In the genomic region with DNA sequence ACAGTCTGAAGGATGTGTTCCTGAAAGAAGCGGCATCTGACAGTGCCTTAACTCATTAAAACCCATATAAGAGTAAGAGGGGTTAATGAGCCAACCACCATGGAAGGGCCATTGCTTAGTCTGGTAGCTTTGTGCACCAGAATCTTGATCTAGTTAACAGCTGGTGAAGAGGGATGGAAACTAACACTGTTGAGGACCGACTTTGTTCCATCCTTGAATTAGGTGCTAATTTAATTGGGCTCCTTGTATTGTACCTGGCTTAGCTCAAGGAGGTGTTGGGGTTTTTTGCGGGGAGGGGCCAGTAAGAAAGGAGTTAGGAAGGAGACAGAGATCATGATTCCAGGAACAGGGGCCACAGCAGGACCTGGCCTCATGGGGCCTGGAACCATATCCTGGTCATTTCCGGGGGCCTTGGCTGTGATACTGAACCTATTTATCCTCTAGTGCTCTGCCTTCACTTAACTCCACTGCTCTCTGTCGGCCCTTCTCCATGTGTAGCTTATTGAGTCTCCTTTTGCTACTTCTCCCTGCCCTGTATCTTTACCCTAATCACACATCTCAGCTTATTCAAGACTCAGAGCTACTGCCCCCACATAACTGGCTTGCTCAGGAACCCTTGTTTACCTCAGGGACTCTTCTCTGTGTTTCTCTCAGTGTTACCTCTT, we compare ENCODE assay signal across 1 cellular context.
TF ChIP-seq lines count a peak whose summit lies in the region.

No MANE protein-coding gene starts in this region.

TF ChIP-seq in K562, 482 proteins besides CTCF, POLR2A, EP300 and RAD21 (continued from another document and continues in another):
- TF ChIP-seq, protein P1, sequence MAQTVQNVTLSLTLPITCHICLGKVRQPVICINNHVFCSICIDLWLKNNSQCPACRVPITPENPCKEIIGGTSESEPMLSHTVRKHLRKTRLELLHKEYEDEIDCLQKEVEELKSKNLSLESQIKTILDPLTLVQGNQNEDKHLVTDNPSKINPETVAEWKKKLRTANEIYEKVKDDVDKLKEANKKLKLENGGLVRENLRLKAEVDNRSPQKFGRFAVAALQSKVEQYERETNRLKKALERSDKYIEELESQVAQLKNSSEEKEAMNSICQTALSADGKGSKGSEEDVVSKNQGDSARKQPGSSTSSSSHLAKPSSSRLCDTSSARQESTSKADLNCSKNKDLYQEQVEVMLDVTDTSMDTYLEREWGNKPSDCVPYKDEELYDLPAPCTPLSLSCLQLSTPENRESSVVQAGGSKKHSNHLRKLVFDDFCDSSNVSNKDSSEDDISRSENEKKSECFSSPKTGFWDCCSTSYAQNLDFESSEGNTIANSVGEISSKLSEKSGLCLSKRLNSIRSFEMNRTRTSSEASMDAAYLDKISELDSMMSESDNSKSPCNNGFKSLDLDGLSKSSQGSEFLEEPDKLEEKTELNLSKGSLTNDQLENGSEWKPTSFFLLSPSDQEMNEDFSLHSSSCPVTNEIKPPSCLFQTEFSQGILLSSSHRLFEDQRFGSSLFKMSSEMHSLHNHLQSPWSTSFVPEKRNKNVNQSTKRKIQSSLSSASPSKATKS (CRISPR knock-in tag; IDR thresholded peaks at IDR 0.05): peak; percentile 57; the same call in 1 of the 2 replicates
- TF ChIP-seq ZNF57 (CRISPR knock-in tag; IDR thresholded peaks at IDR 0.05): no peak
- no peak for TF ChIP-seq ZNF143 (CRISPR knock-in tag; IDR thresholded peaks at IDR 0.05)
- no peak for TF ChIP-seq RBFOX2 (IDR thresholded peaks at IDR 0.05; ENCODE audit: low read depth, low read length)
- TF ChIP-seq, protein P2, sequence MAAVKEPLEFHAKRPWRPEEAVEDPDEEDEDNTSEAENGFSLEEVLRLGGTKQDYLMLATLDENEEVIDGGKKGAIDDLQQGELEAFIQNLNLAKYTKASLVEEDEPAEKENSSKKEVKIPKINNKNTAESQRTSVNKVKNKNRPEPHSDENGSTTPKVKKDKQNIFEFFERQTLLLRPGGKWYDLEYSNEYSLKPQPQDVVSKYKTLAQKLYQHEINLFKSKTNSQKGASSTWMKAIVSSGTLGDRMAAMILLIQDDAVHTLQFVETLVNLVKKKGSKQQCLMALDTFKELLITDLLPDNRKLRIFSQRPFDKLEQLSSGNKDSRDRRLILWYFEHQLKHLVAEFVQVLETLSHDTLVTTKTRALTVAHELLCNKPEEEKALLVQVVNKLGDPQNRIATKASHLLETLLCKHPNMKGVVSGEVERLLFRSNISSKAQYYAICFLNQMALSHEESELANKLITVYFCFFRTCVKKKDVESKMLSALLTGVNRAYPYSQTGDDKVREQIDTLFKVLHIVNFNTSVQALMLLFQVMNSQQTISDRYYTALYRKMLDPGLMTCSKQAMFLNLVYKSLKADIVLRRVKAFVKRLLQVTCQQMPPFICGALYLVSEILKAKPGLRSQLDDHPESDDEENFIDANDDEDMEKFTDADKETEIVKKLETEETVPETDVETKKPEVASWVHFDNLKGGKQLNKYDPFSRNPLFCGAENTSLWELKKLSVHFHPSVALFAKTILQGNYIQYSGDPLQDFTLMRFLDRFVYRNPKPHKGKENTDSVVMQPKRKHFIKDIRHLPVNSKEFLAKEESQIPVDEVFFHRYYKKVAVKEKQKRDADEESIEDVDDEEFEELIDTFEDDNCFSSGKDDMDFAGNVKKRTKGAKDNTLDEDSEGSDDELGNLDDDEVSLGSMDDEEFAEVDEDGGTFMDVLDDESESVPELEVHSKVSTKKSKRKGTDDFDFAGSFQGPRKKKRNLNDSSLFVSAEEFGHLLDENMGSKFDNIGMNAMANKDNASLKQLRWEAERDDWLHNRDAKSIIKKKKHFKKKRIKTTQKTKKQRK (IDR thresholded peaks at IDR 0.05; ENCODE audit: borderline replicate concordance, low read depth, low read length): no peak
- 0 out of 2 replicates have a peak, but pooled peaks have one; percentile 30 for TF ChIP-seq HEY1 (CRISPR knock-in tag; IDR thresholded peaks at IDR 0.05; ENCODE audit: borderline replicate concordance)
- no peak for TF ChIP-seq MIER1 (IDR thresholded peaks at IDR 0.05; ENCODE audit: low read depth)
- no peak for TF ChIP-seq ZNF707 (CRISPR knock-in tag; conservative IDR thresholded peaks at IDR 0.05)
- TF ChIP-seq BCLAF1 (IDR thresholded peaks at IDR 0.05; ENCODE audit: borderline replicate concordance in 1 of 2, control insufficient read depth in 1 of 2, low read depth in 2 of 2, low read length in 1 of 2): no peak
- no peak for TF ChIP-seq EZH2 (IDR thresholded peaks at IDR 0.05; ENCODE audit: borderline replicate concordance, low read depth, low read length)
- TF ChIP-seq E2F3 (CRISPR knock-in tag; IDR thresholded peaks at IDR 0.05): 0 out of 2 replicates have a peak, but pooled peaks have one; percentile 20
- TF ChIP-seq ZNF75A (CRISPR knock-in tag; IDR thresholded peaks at IDR 0.05): no peak; the same call in 1 of the 2 replicates
- TF ChIP-seq CREB3 (tag; conservative IDR thresholded peaks at IDR 0.05; ENCODE audit: low read depth): peak; percentile 37; the same call in 1 of the 2 replicates
- TF ChIP-seq ZNF212 (CRISPR knock-in tag; IDR thresholded peaks at IDR 0.05): no peak
- peak; percentile 88 for TF ChIP-seq ZNF592 (IDR thresholded peaks at IDR 0.05)
- TF ChIP-seq SAP30 (IDR thresholded peaks at IDR 0.05; ENCODE audit: borderline replicate concordance, insufficient read depth, low read depth, low read length, poor library complexity, severe bottlenecking): no peak
- 0 out of 2 replicates have a peak, but pooled peaks have one; percentile 38 for TF ChIP-seq ZNF175 (CRISPR knock-in tag; IDR thresholded peaks at IDR 0.05; ENCODE audit: low read depth)
- 0 out of 2 replicates have a peak, but pooled peaks have one; percentile 39 for TF ChIP-seq HMG20B (CRISPR knock-in tag; IDR thresholded peaks at IDR 0.05)
- no peak for TF ChIP-seq STAT5B (CRISPR knock-in tag; IDR thresholded peaks at IDR 0.05)
- no peak for TF ChIP-seq PHF21A (IDR thresholded peaks at IDR 0.05; ENCODE audit: borderline replicate concordance, low read depth)
- TF ChIP-seq MCM7 (IDR thresholded peaks at IDR 0.05): no peak
- no peak for TF ChIP-seq CHD2 (IDR thresholded peaks at IDR 0.05; ENCODE audit: low read depth, low read length)
- TF ChIP-seq NFIC (IDR thresholded peaks at IDR 0.05): no peak
- peak; percentile 66 for TF ChIP-seq HINFP (tag; conservative IDR thresholded peaks at IDR 0.05; ENCODE audit: low read depth)
- TF ChIP-seq ZFPM2 (CRISPR knock-in tag; IDR thresholded peaks at IDR 0.05): no peak
- TF ChIP-seq DMBX1 (CRISPR knock-in tag; IDR thresholded peaks at IDR 0.05; ENCODE audit: borderline replicate concordance): peak; percentile 85
- TF ChIP-seq CTBP1 (IDR thresholded peaks at IDR 0.05; ENCODE audit: borderline replicate concordance): no peak
- TF ChIP-seq TRIM28 (IDR thresholded peaks at IDR 0.05): no peak
- TF ChIP-seq GTF2A2 (tag; IDR thresholded peaks at IDR 0.05): 0 out of 2 replicates have a peak, but pooled peaks have one; percentile 30
- no peak for TF ChIP-seq ATF1 (CRISPR knock-in tag; IDR thresholded peaks at IDR 0.05)
- TF ChIP-seq ATF1 (tag; IDR thresholded peaks at IDR 0.05): peak; percentile 20; the same call in 1 of the 2 replicates
- TF ChIP-seq CHD4 (IDR thresholded peaks at IDR 0.05; ENCODE audit: insufficient read depth, insufficient replicate concordance, low read depth, low read length, poor library complexity, severe bottlenecking): peak; percentile 63
- TF ChIP-seq ZC3H11A (IDR thresholded peaks at IDR 0.05; ENCODE audit: low read depth, low read length): no peak
- peak; percentile 81 for TF ChIP-seq ELF2 (CRISPR knock-in tag; IDR thresholded peaks at IDR 0.05)
- TF ChIP-seq, protein P3, sequence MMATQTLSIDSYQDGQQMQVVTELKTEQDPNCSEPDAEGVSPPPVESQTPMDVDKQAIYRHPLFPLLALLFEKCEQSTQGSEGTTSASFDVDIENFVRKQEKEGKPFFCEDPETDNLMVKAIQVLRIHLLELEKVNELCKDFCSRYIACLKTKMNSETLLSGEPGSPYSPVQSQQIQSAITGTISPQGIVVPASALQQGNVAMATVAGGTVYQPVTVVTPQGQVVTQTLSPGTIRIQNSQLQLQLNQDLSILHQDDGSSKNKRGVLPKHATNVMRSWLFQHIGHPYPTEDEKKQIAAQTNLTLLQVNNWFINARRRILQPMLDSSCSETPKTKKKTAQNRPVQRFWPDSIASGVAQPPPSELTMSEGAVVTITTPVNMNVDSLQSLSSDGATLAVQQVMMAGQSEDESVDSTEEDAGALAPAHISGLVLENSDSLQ (IDR thresholded peaks at IDR 0.05): no peak
- no peak for TF ChIP-seq SLC30A9 (CRISPR knock-in tag; IDR thresholded peaks at IDR 0.05)
- TF ChIP-seq ELF4 (CRISPR knock-in tag; IDR thresholded peaks at IDR 0.05): 0 out of 2 replicates have a peak, but pooled peaks have one; percentile 72
- TF ChIP-seq BMI1 (IDR thresholded peaks at IDR 0.05; ENCODE audit: low read length): no peak
- TF ChIP-seq SIX5 (IDR thresholded peaks at IDR 0.05; ENCODE audit: borderline replicate concordance in 1 of 2, insufficient read depth in 1 of 2, low read depth in 1 of 2, low read length in 2 of 2): no peak
- peak; percentile 36; the same call in 1 of the 2 replicates for TF ChIP-seq L3MBTL2 (IDR thresholded peaks at IDR 0.05)
- no peak for TF ChIP-seq NR1H2 (CRISPR knock-in tag; IDR thresholded peaks at IDR 0.05)
- TF ChIP-seq, protein P4, sequence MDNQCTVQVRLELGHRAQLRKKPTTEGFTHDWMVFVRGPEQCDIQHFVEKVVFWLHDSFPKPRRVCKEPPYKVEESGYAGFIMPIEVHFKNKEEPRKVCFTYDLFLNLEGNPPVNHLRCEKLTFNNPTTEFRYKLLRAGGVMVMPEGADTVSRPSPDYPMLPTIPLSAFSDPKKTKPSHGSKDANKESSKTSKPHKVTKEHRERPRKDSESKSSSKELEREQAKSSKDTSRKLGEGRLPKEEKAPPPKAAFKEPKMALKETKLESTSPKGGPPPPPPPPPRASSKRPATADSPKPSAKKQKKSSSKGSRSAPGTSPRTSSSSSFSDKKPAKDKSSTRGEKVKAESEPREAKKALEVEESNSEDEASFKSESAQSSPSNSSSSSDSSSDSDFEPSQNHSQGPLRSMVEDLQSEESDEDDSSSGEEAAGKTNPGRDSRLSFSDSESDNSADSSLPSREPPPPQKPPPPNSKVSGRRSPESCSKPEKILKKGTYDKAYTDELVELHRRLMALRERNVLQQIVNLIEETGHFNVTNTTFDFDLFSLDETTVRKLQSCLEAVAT (IDR thresholded peaks at IDR 0.05): no peak
- 0 out of 2 replicates have a peak, but pooled peaks have one; percentile 27 for TF ChIP-seq ZNF239 (CRISPR knock-in tag; IDR thresholded peaks at IDR 0.05)
- no peak for TF ChIP-seq SRSF7 (optimal IDR thresholded peaks at IDR 0.05; ENCODE audit: low read depth, low read length)
